21 cellular contexts compared by ENCODE assay signal in the genomic region with DNA sequence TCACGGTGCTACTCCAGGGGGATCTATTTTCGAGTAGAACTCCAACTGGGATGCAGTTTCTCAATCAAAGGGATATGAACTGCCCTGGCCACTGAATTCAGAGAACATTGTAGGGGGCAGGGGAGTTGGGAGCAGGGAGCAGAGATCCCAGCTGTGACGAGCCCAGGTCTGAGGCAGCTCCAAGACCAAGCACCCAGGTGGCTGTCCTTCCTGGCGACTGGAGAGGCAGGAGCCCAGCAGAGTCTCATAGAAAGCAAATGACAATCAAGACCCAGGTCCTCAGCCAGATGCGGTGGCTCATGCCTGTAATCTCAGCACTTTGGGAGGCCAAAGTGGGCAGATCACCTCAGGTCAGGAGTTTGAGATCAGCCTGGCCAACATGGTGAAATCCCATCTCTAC.
"Had no signal": no experiment of that assay in that cellular context is flagged by ENCODE, and none has a peak within 500 bp of the region (broad histone marks: within the 10 kb centered on the region; RNA-seq: fewer than 3 reads in every experiment).

No MANE protein-coding gene starts in this region.

- H3K4me1 Mint-ChIP-seq: activated naive CD4-positive, alpha-beta T cell treated with anti-CD3 and anti-CD28 coated beads, Interleukin-2, amount 50 U/mL, for 24 hours had no signal

- DNase-seq: activated CD4-positive, alpha-beta T cell treated with anti-CD3 and anti-CD28 coated beads for 48 hours; activated effector memory CD4-positive, alpha-beta T cell treated with anti-CD3 and anti-CD28 coated beads, Interleukin-2, amount 50 U/mL, for 16 hours; activated T-cell treated with anti-CD3 and anti-CD28 coated beads, Interleukin-2, amount 50 U/mL, for 72 hours; dermis blood vessel endothelial cell; effector memory CD8-positive, alpha-beta T cell; foreskin keratinocyte; glutamatergic neuron; hypothalamus; islet precursor cell; lower lobe of right lung; nephron progenitor cell; occipital lobe; stimulated activated naive CD8-positive, alpha-beta T cell treated with anti-CD3 and anti-CD28 coated beads, Interleukin-15, Interleukin-2, amounts not matched to agents 100 U/mL and 50 U/mL, for 24 hours; transverse colon; WERI-Rb-1 had no signal

- H3K9me3 Mint-ChIP-seq: activated naive CD4-positive, alpha-beta T cell treated with anti-CD3 and anti-CD28 coated beads, Interleukin-2, amount 50 U/mL, for 24 hours; activated T-cell treated with anti-CD3 and anti-CD28 coated beads, Interleukin-2, amount 50 U/mL, for 72 hours; effector memory CD8-positive, alpha-beta T cell; mesothelial cell of epicardium had no signal

- H3K27ac ChIP-seq: ascending aorta, epithelial cell of prostate, foreskin keratinocyte, lower lobe of right lung, transverse colon, vagina, WERI-Rb-1 had no signal

- H3K36me3 Mint-ChIP-seq: activated naive CD4-positive, alpha-beta T cell treated with anti-CD3 and anti-CD28 coated beads, Interleukin-2, amount 50 U/mL, for 24 hours; mesothelial cell of epicardium had no signal

- H3K27me3 Mint-ChIP-seq: activated naive CD4-positive, alpha-beta T cell treated with anti-CD3 and anti-CD28 coated beads, Interleukin-2, amount 50 U/mL, for 24 hours; effector memory CD8-positive, alpha-beta T cell had no signal

- H3K27me3 ChIP-seq: ascending aorta, transverse colon, vagina had no signal

- H3K9me3 ChIP-seq: ascending aorta, lower lobe of right lung, transverse colon, vagina had no signal

- H3K4me3 ChIP-seq: ascending aorta, lower lobe of right lung, transverse colon, vagina had no signal

- H3K36me3 ChIP-seq: ascending aorta, lower lobe of right lung, transverse colon, vagina, WERI-Rb-1 had no signal

- H3K4me1 ChIP-seq: foreskin keratinocyte had no signal

- H3K4me3 Mint-ChIP-seq: activated naive CD4-positive, alpha-beta T cell treated with anti-CD3 and anti-CD28 coated beads, Interleukin-2, amount 50 U/mL, for 24 hours; activated T-cell treated with anti-CD3 and anti-CD28 coated beads, Interleukin-2, amount 50 U/mL, for 72 hours; mesothelial cell of epicardium; nephron progenitor cell had no signal

- ATAC-seq: activated T-cell treated with anti-CD3 and anti-CD28 coated beads, Interleukin-2, amount 50 U/mL, for 72 hours; effector memory CD8-positive, alpha-beta T cell; foreskin keratinocyte; lower lobe of right lung; stimulated activated naive CD8-positive, alpha-beta T cell treated with anti-CD3 and anti-CD28 coated beads, Interleukin-15, Interleukin-2, amounts not matched to agents 100 U/mL and 50 U/mL, for 24 hours had no signal

- H3K27ac Mint-ChIP-seq: activated T-cell treated with anti-CD3 and anti-CD28 coated beads, Interleukin-2, amount 50 U/mL, for 72 hours; mesothelial cell of epicardium; nephron progenitor cell; progenitor cell of endocrine pancreas had no signal
